In the genomic region with DNA sequence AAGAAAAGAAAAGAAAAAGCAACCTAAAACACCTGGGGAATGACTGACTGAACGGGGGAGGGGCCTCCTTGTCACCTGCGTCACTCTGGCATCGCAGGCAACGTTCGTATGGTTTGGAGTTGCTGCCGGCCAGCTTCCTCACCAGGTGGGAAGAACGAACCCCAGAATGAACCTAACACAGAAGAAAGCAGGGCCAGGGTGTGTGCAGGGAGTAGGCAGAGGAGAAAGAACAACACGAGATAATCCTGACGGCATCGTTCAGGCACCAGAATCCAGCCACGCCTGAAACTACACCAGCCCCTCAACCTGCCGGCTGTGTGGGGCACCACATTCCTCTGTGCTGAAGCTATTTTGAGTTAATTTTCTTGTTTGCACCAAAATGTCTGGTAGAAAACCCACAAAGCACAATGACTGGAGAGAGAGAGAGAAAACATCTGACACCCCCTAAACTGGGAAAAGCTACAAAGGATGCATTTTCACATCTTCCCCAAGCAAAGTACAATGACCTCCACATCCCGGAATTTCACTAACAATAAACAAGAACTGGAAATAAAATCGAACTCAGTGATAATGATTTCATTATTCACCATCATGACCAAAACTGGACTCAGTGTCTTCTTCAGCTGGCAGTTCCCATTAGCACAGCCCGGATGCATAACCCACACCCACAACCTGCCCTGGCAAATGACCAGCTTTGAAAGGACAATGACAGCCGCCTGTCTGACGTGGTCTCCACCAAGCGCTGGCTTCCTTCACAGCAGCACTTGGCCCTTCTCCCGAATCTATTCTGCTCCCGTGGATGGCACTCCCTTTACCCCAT, we compare ENCODE assay signal across 16 cellular contexts. TPM values are rescaled to one million over a fixed set of nuclear protein-coding genes. Genes with fewer than 3 reads are reported as not detected.
A peak's percentile ranks its signal among the peaks of the same experiment; 100 is the strongest.
DNase-seq lines count a peak whose midpoint lies in the region; ATAC-seq and TF ChIP-seq lines count a peak whose summit lies in the region.
"Had no signal": no experiment of that assay in that cellular context is flagged by ENCODE, and none has a peak within 500 bp of the region (broad histone marks: within the 10 kb centered on the region; RNA-seq: fewer than 3 reads in every experiment).

No MANE protein-coding gene starts in this region.

- TF ChIP-seq CTCF in OCI-LY7 (conservative IDR thresholded peaks at IDR 0.05; ENCODE audit: low read length), result no peak

- H3K4me3 ChIP-seq in OCI-LY7 (ENCODE audit: low read depth, low read length, poor library complexity, severe bottlenecking), result no peak overlapping the region
- H3K4me3 ChIP-seq: BLaER1, skin epidermis, thyroid gland had no signal

- ATAC-seq in GM21390 (IDR thresholded peaks at IDR 0.05; ENCODE audit: unreplicated experiment), result no peak
- ATAC-seq in HG03439 (IDR thresholded peaks at IDR 0.05; ENCODE audit: unreplicated experiment), result no peak
- ATAC-seq: Panc1 had no signal

- DNase-seq in OCI-LY7 (ENCODE audit: low spot score), result peak; percentile 26
- DNase-seq in putamen (ENCODE audit: low spot score), result peak; percentile 91
- DNase-seq in DMS79 (lab: John Stamatoyannopoulos, UW), result no peak
- DNase-seq: activated CD4-positive, alpha-beta memory T cell treated with anti-CD3 and anti-CD28 coated beads for 36 hours; activated T-cell treated with anti-CD3 and anti-CD28 coated beads, Interleukin-2, amount 50 U/mL, for 48 hours; NCI-H187 treated with DMSO at 0.1 percent for 48 hours; NCI-H526; thyroid gland had no signal

- no peak overlapping the region for H3K27ac ChIP-seq in OCI-LY7 (ENCODE audit: low read depth, low read length, poor library complexity, severe bottlenecking)
- H3K27ac ChIP-seq in cingulate gyrus (ENCODE audit: low read depth, low read length), result peak overlapping the region; percentile 96
- H3K27ac ChIP-seq in layer of hippocampus (ENCODE audit: low read depth, low read length), result peak overlapping the region; percentile 97
- H3K27ac ChIP-seq: BLaER1, thyroid gland, VCaP had no signal

- BruUV-seq in OCI-LY7 (replicated peaks; lab: Mats Ljungman, UMichigan), result no TSS peak

- intact Hi-C loops in OCI-LY7 (cut with micrococcal nuclease; ENCODE audit: unreplicated experiment), result loop anchor here (5.0 kb wide), 3 partner anchors 77 to 427 kb away; a partner anchor contains a TSS

- H3K27me3 ChIP-seq in layer of hippocampus (ENCODE audit: control insufficient read depth, insufficient read depth, low read length), result no peaks in the 10 kb centered on the region
- H3K27me3 ChIP-seq: BLaER1, thyroid gland had no signal

- POLR2A ChIA-PET in OCI-LY7 (lab: Charles Lee), result interaction anchor here (0.6 to 1.4 kb wide), 3 partner anchors 39 to 495 kb away, joined by 3 to 5 read pairs (median 4); no protein-coding TSS in a partner anchor

- H3K36me3 ChIP-seq in OCI-LY7 (ENCODE audit: insufficient read depth, low read length), result no peaks in the 10 kb centered on the region
- H3K36me3 ChIP-seq: BLaER1, thyroid gland had no signal

- H2AFZ ChIP-seq in OCI-LY7 (ENCODE audit: low read length), result peak overlapping the region; percentile 38; the same call in 1 of the 2 replicates

- peak overlapping the region; percentile 16; the same call in 1 of the 2 replicates for H3K4me2 ChIP-seq in OCI-LY7 (ENCODE audit: low read length)

- H3K79me2 ChIP-seq in OCI-LY7 (ENCODE audit: insufficient read depth, low read depth, low read length), result no peaks in the 10 kb centered on the region

- peaks cover 50% of the 10 kb centered on the region for H3K4me1 ChIP-seq in OCI-LY7 (ENCODE audit: insufficient read depth, low read length, poor library complexity, severe bottlenecking)
- H3K4me1 ChIP-seq: thyroid gland had no signal

- H4K20me1 ChIP-seq in OCI-LY7 (ENCODE audit: insufficient read depth, low read length), result no peaks in the 10 kb centered on the region
- H4K20me1 ChIP-seq: BLaER1 had no signal

- peaks cover 4% of the 10 kb centered on the region; the same call in 1 of the 2 replicates for H3K9me3 ChIP-seq in OCI-LY7 (ENCODE audit: low read length)
- H3K9me3 ChIP-seq: BLaER1, thyroid gland had no signal

- no peaks in the 10 kb centered on the region for H3K9me2 ChIP-seq in OCI-LY7 (ENCODE audit: insufficient read depth, low read length)

- CTCF ChIA-PET in OCI-LY7 (lab: Charles Lee; ENCODE audit: unreplicated experiment), result no interaction called here

RNA-seq across cellular contexts. Expression of a gene that starts 23.6 kb away (rescaled TPM):
- total RNA-seq in OCI-LY7 (2014; rRNA removed; shearing (Covaris generic)), result 10.1 and 22.1 TPM in 2 replicates
- total RNA-seq in OCI-LY7 (2022), result 20.7 and 21.4 TPM in 2 replicates

RNA-seq across cellular contexts. Expression of a gene that starts 26.6 kb away (rescaled TPM):
- total RNA-seq in OCI-LY7 (2014; rRNA removed; shearing (Covaris generic)), result 59.0 and 61.7 TPM in 2 replicates
- total RNA-seq in OCI-LY7 (2022), result 78.9 and 81.9 TPM in 2 replicates

RNA-seq across cellular contexts. Expression of a gene that starts 41.6 kb away (rescaled TPM):
- 52.1 and 56.5 TPM in 2 replicates for total RNA-seq in OCI-LY7 (2014; rRNA removed; shearing (Covaris generic))
- total RNA-seq in OCI-LY7 (2022), result 91.8 and 99.4 TPM in 2 replicates
